33 cellular contexts compared by ENCODE assay signal in the genomic region with DNA sequence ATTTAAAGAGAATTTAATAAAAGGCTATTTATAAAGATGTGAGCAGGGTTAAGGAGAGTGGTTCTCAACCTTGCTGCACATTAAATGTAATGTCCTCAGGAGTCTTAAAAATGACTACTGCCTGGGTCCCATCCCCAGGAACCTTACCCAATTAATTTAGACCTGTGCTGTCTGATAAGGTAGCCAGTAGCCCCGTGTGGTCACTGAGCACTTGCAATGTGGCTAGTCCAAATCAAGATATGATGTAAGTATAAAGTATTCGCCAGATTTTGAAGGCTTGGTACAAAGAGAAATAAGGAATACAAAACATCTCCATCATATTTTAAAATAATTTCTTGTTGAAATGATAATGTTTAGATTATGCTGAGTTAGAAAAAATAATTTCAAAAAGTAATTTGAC.
"Had no signal": no experiment of that assay in that cellular context is flagged by ENCODE, and none has a peak within 500 bp of the region (broad histone marks: within the 10 kb centered on the region; RNA-seq: fewer than 3 reads in every experiment).

No MANE protein-coding gene starts in this region.

- H3K36me3 ChIP-seq: adrenal gland, ascending aorta, brain microvascular endothelial cell, breast epithelium, cardiac muscle cell had no signal

- H3K4me1 ChIP-seq: adrenal gland, ascending aorta, body of pancreas, breast epithelium had no signal

- H3K9me3 ChIP-seq: adrenal gland, ascending aorta, body of pancreas, breast epithelium had no signal

- H3K4me3 ChIP-seq: adrenal gland, ascending aorta, body of pancreas, breast epithelium, cardiac muscle cell had no signal

- DNase-seq: activated effector memory CD4-positive, alpha-beta T cell treated with anti-CD3 and anti-CD28 coated beads, Interleukin-2, amount 50 U/mL, for 16 hours; activated effector memory CD4-positive, alpha-beta T cell treated with Interleukin-2 at 50 U/mL for 16 hours; activated gamma-delta T cell; activated gamma-delta T cell treated with Interleukin-2 at 50 U/mL for 16 hours; activated naive CD4-positive, alpha-beta T cell; activated naive CD4-positive, alpha-beta T cell treated with anti-CD3 and anti-CD28 coated beads for 36 hours; activated naive CD4-positive, alpha-beta T cell treated with anti-CD3 and anti-CD28 coated beads, Interleukin-2, amount 10 ng/mL, durations not matched to agents 7 days and 5 days; activated naive CD4-positive, alpha-beta T cell treated with anti-CD3 and anti-CD28 coated beads, Interleukin-2, amount 50 U/mL, for 16 hours; activated naive CD4-positive, alpha-beta T cell treated with Interleukin-2 at 50 U/mL for 16 hours; activated naive CD8-positive, alpha-beta T cell treated with anti-CD3 and anti-CD28 coated beads for 36 hours; activated naive CD8-positive, alpha-beta T cell treated with anti-CD3 and anti-CD28 coated beads, Interleukin-2, amount 10 ng/mL, durations not matched to agents 7 days and 5 days; activated naive CD8-positive, alpha-beta T cell treated with anti-CD3 and anti-CD28 coated beads, Interleukin-2, amount 50 U/mL, for 24 hours; activated T-cell treated with anti-CD3 and anti-CD28 coated beads for 4 hours; activated T-cell treated with anti-CD3 and anti-CD28 coated beads, Interleukin-2, amount 50 U/mL, for 1 hour; activated T-cell treated with anti-CD3 and anti-CD28 coated beads, Interleukin-2, amount 50 U/mL, for 24 hours; activated T-cell treated with anti-CD3 and anti-CD28 coated beads, Interleukin-2, amount 50 U/mL, for 4 hours; activated T-cell treated with anti-CD3 and anti-CD28 coated beads, Interleukin-2, amount 50 U/mL, for 48 hours; activated T-cell treated with anti-CD3 and anti-CD28 coated beads, Interleukin-2, amount 50 U/mL, for 72 hours; amniotic stem cell; amygdala; anterior cingulate cortex; aorta; body of pancreas; brain microvascular endothelial cell; caudate nucleus; central memory CD4-positive, alpha-beta T cell; cerebellar nuclear complex had no signal

- H3K27me3 ChIP-seq: adrenal gland, ascending aorta, body of pancreas, brain microvascular endothelial cell, breast epithelium, cardiac muscle cell had no signal

- H3K27ac ChIP-seq: adrenal gland, ascending aorta, body of pancreas, brain microvascular endothelial cell, breast epithelium, cardiac muscle cell had no signal

- ATAC-seq: activated naive CD4-positive, alpha-beta T cell treated with anti-CD3 and anti-CD28 coated beads, Interleukin-2, amount 50 U/mL, for 72 hours; activated naive CD8-positive, alpha-beta T cell treated with anti-CD3 and anti-CD28 coated beads, Interleukin-2, amount 50 U/mL, for 24 hours; activated T-cell treated with anti-CD3 and anti-CD28 coated beads, Interleukin-2, amount 50 U/mL, for 4 hours; activated T-cell treated with anti-CD3 and anti-CD28 coated beads, Interleukin-2, amount 50 U/mL, for 72 hours; activated T-helper 17 cell treated with anti-CD3 and anti-CD28 coated beads, Interleukin-2, amount 50 U/mL, for 72 hours; body of pancreas had no signal
